8 cellular contexts compared by ENCODE assay signal in the genomic region with DNA sequence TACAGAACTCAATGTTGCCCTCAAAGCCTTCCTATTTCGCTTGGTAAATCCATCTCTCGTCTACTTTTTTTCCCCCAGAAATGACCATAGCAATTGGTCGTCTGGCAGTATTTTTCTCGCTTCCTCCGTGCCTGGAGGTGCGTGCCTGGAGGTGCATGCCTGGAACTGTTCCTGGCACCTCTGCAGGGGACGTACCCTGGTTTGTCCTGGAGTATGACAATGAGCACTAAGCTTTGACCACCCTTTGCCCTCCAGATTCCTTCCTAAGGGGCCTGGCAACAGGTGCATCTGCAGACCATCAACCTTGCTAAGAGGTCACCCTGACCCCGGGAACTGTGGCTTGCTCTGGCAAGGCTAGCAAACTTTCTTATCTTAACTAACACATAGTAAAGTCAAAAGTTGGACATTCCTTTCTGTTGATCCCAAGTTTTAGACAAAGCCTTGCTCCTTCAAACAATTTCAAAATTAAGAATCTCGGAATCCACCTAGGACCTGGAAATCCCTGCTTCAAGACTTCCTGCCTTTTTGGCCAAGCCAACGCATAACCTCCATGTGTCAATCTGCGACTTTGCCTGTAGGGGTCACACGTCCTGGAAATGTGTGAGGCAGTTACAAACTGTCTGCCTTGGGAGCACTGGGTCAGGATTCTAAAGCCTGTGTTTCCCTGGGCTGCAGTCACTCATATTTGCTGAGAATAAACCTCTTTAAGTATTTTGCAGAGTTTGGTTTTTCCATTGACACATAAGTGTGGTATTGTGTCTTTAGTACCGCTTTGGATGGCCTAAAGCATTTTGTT. TPM values are rescaled to one million over a fixed set of nuclear protein-coding genes. Genes with fewer than 3 reads are reported as not detected.
A peak's percentile ranks its signal among the peaks of the same experiment; 100 is the strongest.
DNase-seq lines count a peak whose midpoint lies in the region; ATAC-seq and TF ChIP-seq lines count a peak whose summit lies in the region.

No MANE protein-coding gene starts in this region.

- H3K36me3 ChIP-seq in CD8-positive, alpha-beta T cell (ENCODE audit: insufficient read depth, low read length), result no peaks in the 10 kb centered on the region
- no peaks in the 10 kb centered on the region for H3K36me3 ChIP-seq in smooth muscle cell (ENCODE audit: low read depth)

- intact Hi-C loops in CD8-positive, alpha-beta T cell (cut with DNase I, micrococcal nuclease), result no loop called here

- no peaks in the 10 kb centered on the region for H3K4me1 ChIP-seq in CD8-positive, alpha-beta T cell (ENCODE audit: insufficient read depth, low read length)
- H3K4me1 ChIP-seq in foreskin keratinocyte (no peaks in the 10 kb centered on the region), smooth muscle cell (ENCODE audit: low read depth) (peaks cover 4% of the 10 kb centered on the region)

- H4K20me1 ChIP-seq in smooth muscle cell (ENCODE audit: low read depth), result no peaks in the 10 kb centered on the region

- no peaks in the 10 kb centered on the region for H3K36me3 Mint-ChIP-seq in CD8-positive, alpha-beta T cell

- H3K79me2 ChIP-seq in smooth muscle cell (ENCODE audit: low read depth), result no peaks in the 10 kb centered on the region

- TF ChIP-seq CTCF in CD8-positive, alpha-beta T cell (IDR thresholded peaks at IDR 0.05), result peak; percentile 26
- peak; percentile 74 for TF ChIP-seq CTCF in GM13977 (IDR thresholded peaks at IDR 0.05; ENCODE audit: extremely low read depth, insufficient read depth, missing control alignments)
- TF ChIP-seq CTCF in foreskin keratinocyte (conservative IDR thresholded peaks at IDR 0.05), result peak; percentile 71
- TF ChIP-seq CTCF in smooth muscle cell (IDR thresholded peaks at IDR 0.05; ENCODE audit: borderline replicate concordance, insufficient read depth, poor library complexity, severe bottlenecking), result peak; percentile 60

- H3K4me2 ChIP-seq in smooth muscle cell, result no peak overlapping the region

- WGBS in smooth muscle cell (ENCODE audit: low lambda C conversion rate), result 63% methylated on average over 13 of the region's 13 CpGs

- peak in 1 of 7 experiments; percentile 15 for DNase-seq in CD8-positive, alpha-beta T cell
- DNase-seq in GM13977 (ENCODE audit: low spot score) (peak; percentile 70), foreskin keratinocyte (peak in 1 of 2 donors; percentile 38), smooth muscle cell (lab: John Stamatoyannopoulos, UW; ENCODE audit: unreplicated experiment) (no peak)
- no peak for DNase-seq in stimulated activated CD4-positive, alpha-beta T cell treated with anti-CD3 and anti-CD28 coated beads, Interleukin-4, amount 100 ng/mL, for 24 hours

- no peak overlapping the region for H3K4me3 Mint-ChIP-seq in CD8-positive, alpha-beta T cell

- no peaks in the 10 kb centered on the region for H3K9me3 Mint-ChIP-seq in CD8-positive, alpha-beta T cell

- POLR2A ChIA-PET in CD8-positive, alpha-beta T cell (lab: Charles Lee), result no interaction called here

- H3K27me3 Mint-ChIP-seq in CD8-positive, alpha-beta T cell (ENCODE audit: low read depth), result peaks cover 10% of the 10 kb centered on the region

- no peaks in the 10 kb centered on the region for H3F3A ChIP-seq in smooth muscle cell (ENCODE audit: low read depth)

- no peak overlapping the region for H3K27ac ChIP-seq in CD8-positive, alpha-beta T cell (ENCODE audit: low read depth, low read length)
- H3K27ac ChIP-seq in foreskin keratinocyte (no peak overlapping the region), smooth muscle cell (ENCODE audit: low read depth) (no peak overlapping the region)

- no peak overlapping the region for H3K27ac Mint-ChIP-seq in CD8-positive, alpha-beta T cell

- ATAC-seq in CD8-positive, alpha-beta T cell, result no peak
- ATAC-seq in HG03571 (IDR thresholded peaks at IDR 0.05; ENCODE audit: unreplicated experiment), result peak; percentile 70
- peak; percentile 92 for ATAC-seq in SK-N-SH treated with all-trans-retinoic acid at 6 μM for 48 hours
- peak; percentile 76 for ATAC-seq in foreskin keratinocyte
- no peak for ATAC-seq in GM19455 (IDR thresholded peaks at IDR 0.05; ENCODE audit: unreplicated experiment)

- H2AFZ ChIP-seq in smooth muscle cell (ENCODE audit: low read depth), result no peak overlapping the region

- no peak overlapping the region for H3K4me3 ChIP-seq in CD8-positive, alpha-beta T cell (ENCODE audit: low read depth, low read length)
- H3K4me3 ChIP-seq in smooth muscle cell, result no peak overlapping the region

- H3K4me1 Mint-ChIP-seq in CD8-positive, alpha-beta T cell (ENCODE audit: low read depth), result no peaks in the 10 kb centered on the region

- CTCF ChIA-PET in CD8-positive, alpha-beta T cell (lab: Charles Lee), result interaction anchor here (0.9 to 5.1 kb wide), 3 partner anchors 9 to 24 kb away, joined by 3 to 25 read pairs (median 3); no protein-coding TSS in a partner anchor

- H3K9me3 ChIP-seq in CD8-positive, alpha-beta T cell (ENCODE audit: low read length), result no peaks in the 10 kb centered on the region
- no peaks in the 10 kb centered on the region for H3K9me3 ChIP-seq in smooth muscle cell (replicated peaks; ENCODE audit: low read depth)

- H3K9ac ChIP-seq in smooth muscle cell (ENCODE audit: low read depth), result no peak overlapping the region

- H3K27me3 ChIP-seq in CD8-positive, alpha-beta T cell (ENCODE audit: insufficient read depth, low read length), result no peaks in the 10 kb centered on the region
- H3K27me3 ChIP-seq in foreskin keratinocyte (peaks cover 16% of the 10 kb centered on the region), smooth muscle cell (ENCODE audit: low read depth) (peaks cover 10% of the 10 kb centered on the region)

- in situ Hi-C loops in GM13977 (cut with MboI; ENCODE audit: low pct_unique_long_range_greater_than_20kb, low sequenced_read_pairs, unreplicated experiment), result loop anchor here (25.0 kb wide), 1 partner anchor 1154 kb away; no protein-coding TSS in a partner anchor

TF ChIP-seq in SK-N-SH treated with all-trans-retinoic acid at 6 μM for 48 hours, 23 proteins besides CTCF, POLR2A, EP300 and RAD21 (continues in another document):
- TF ChIP-seq, protein P1, sequence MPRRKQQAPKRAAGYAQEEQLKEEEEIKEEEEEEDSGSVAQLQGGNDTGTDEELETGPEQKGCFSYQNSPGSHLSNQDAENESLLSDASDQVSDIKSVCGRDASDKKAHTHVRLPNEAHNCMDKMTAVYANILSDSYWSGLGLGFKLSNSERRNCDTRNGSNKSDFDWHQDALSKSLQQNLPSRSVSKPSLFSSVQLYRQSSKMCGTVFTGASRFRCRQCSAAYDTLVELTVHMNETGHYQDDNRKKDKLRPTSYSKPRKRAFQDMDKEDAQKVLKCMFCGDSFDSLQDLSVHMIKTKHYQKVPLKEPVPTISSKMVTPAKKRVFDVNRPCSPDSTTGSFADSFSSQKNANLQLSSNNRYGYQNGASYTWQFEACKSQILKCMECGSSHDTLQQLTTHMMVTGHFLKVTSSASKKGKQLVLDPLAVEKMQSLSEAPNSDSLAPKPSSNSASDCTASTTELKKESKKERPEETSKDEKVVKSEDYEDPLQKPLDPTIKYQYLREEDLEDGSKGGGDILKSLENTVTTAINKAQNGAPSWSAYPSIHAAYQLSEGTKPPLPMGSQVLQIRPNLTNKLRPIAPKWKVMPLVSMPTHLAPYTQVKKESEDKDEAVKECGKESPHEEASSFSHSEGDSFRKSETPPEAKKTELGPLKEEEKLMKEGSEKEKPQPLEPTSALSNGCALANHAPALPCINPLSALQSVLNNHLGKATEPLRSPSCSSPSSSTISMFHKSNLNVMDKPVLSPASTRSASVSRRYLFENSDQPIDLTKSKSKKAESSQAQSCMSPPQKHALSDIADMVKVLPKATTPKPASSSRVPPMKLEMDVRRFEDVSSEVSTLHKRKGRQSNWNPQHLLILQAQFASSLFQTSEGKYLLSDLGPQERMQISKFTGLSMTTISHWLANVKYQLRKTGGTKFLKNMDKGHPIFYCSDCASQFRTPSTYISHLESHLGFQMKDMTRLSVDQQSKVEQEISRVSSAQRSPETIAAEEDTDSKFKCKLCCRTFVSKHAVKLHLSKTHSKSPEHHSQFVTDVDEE (CRISPR knock-in tag; IDR thresholded peaks at IDR 0.05), result no peak
- no peak for TF ChIP-seq CSDC2 (CRISPR knock-in tag; IDR thresholded peaks at IDR 0.05)
- no peak for TF ChIP-seq TCF4 (CRISPR knock-in tag; IDR thresholded peaks at IDR 0.05; ENCODE audit: borderline replicate concordance)
- no peak for TF ChIP-seq SNAI2 (CRISPR knock-in tag; IDR thresholded peaks at IDR 0.05)
- no peak for TF ChIP-seq ZFP30 (CRISPR knock-in tag; IDR thresholded peaks at IDR 0.05)
- TF ChIP-seq, protein P2, sequence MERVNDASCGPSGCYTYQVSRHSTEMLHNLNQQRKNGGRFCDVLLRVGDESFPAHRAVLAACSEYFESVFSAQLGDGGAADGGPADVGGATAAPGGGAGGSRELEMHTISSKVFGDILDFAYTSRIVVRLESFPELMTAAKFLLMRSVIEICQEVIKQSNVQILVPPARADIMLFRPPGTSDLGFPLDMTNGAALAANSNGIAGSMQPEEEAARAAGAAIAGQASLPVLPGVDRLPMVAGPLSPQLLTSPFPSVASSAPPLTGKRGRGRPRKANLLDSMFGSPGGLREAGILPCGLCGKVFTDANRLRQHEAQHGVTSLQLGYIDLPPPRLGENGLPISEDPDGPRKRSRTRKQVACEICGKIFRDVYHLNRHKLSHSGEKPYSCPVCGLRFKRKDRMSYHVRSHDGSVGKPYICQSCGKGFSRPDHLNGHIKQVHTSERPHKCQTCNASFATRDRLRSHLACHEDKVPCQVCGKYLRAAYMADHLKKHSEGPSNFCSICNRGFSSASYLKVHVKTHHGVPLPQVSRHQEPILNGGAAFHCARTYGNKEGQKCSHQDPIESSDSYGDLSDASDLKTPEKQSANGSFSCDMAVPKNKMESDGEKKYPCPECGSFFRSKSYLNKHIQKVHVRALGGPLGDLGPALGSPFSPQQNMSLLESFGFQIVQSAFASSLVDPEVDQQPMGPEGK (CRISPR knock-in tag; IDR thresholded peaks at IDR 0.05; ENCODE audit: borderline replicate concordance), result no peak
- TF ChIP-seq, protein P3, sequence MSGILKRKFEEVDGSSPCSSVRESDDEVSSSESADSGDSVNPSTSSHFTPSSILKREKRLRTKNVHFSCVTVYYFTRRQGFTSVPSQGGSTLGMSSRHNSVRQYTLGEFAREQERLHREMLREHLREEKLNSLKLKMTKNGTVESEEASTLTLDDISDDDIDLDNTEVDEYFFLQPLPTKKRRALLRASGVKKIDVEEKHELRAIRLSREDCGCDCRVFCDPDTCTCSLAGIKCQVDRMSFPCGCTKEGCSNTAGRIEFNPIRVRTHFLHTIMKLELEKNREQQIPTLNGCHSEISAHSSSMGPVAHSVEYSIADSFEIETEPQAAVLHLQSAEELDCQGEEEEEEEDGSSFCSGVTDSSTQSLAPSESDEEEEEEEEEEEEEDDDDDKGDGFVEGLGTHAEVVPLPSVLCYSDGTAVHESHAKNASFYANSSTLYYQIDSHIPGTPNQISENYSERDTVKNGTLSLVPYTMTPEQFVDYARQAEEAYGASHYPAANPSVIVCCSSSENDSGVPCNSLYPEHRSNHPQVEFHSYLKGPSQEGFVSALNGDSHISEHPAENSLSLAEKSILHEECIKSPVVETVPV (CRISPR knock-in tag; IDR thresholded peaks at IDR 0.05), result no peak
- TF ChIP-seq RARB (CRISPR knock-in tag; IDR thresholded peaks at IDR 0.05), result no peak
- TF ChIP-seq BACH2 (CRISPR knock-in tag; IDR thresholded peaks at IDR 0.05; ENCODE audit: borderline replicate concordance), result no peak

RNA-seq across cellular contexts. Expression of a gene that starts 28.8 kb away (rescaled TPM):
- total RNA-seq in CD8-positive, alpha-beta T cell, result 10 to 100 TPM; 28.8 to 31.9 TPM
- total RNA-seq in foreskin keratinocyte, result 26.4 and 28.3 TPM in 2 replicates
- polyA plus RNA-seq in foreskin keratinocyte, result 10.0 and 10.4 TPM in 2 replicates
- 11.6 and 12.4 TPM in 2 replicates for total RNA-seq in smooth muscle cell
- 9.4 and 9.6 TPM in 2 replicates for polyA plus RNA-seq in smooth muscle cell

Comparison
In these comparisons a context has a peak if more than half of its experiments do, and no peak if none do; other contexts are left out.
1. ATAC-seq: peak in HG03571 (single experiment), SK-N-SH treated with all-trans-retinoic acid at 6 μM for 48 hours (single experiment) and foreskin keratinocyte (single experiment); none in CD8-positive, alpha-beta T cell (single experiment) and GM19455 (single experiment).
2. Peak in every context shown above with its lines, with median percentiles within 50 percentile points of each other: CTCF ChIP-seq.